In genomic region chr2:214255046-214255445, GRCh38 we compare ENCODE assay signal across 39 cellular contexts.
"Had no signal": no experiment of that assay in that cellular context is flagged by ENCODE, and none has a peak within 500 bp of the region (broad histone marks: within the 10 kb centered on the region; RNA-seq: fewer than 3 reads in every experiment).

No MANE protein-coding gene starts in this region.

- FAIRE-seq: astrocyte, bronchial epithelial cell had no signal

- H3K27me3 Mint-ChIP-seq: activated naive CD4-positive, alpha-beta T cell treated with anti-CD3 and anti-CD28 coated beads, Interleukin-2, amount 10 ng/mL, durations not matched to agents 7 days and 5 days; activated naive CD4-positive, alpha-beta T cell treated with anti-CD3 and anti-CD28 coated beads, Interleukin-2, amount 50 U/mL, for 24 hours; activated naive CD8-positive, alpha-beta T cell; activated naive CD8-positive, alpha-beta T cell treated with anti-CD3 and anti-CD28 coated beads for 36 hours; activated naive CD8-positive, alpha-beta T cell treated with anti-CD3 and anti-CD28 coated beads, Interleukin-2, amount 10 ng/mL, durations not matched to agents 7 days and 5 days; activated naive CD8-positive, alpha-beta T cell treated with anti-CD3 and anti-CD28 coated beads, Interleukin-2, amount 50 U/mL, for 24 hours; activated T-cell treated with anti-CD3 and anti-CD28 coated beads, Interleukin-2, amount 50 U/mL, for 24 hours; central memory CD8-positive, alpha-beta T cell had no signal

- H3K27me3 ChIP-seq: adrenal gland, ascending aorta, body of pancreas, brain microvascular endothelial cell, breast epithelium, cardiac muscle cell had no signal

- H3K27ac ChIP-seq: adrenal gland, ascending aorta, body of pancreas, brain microvascular endothelial cell, breast epithelium, cardiac muscle cell had no signal

- H3K36me3 ChIP-seq: adrenal gland, ascending aorta, brain microvascular endothelial cell, breast epithelium, cardiac muscle cell had no signal

- H3K4me3 ChIP-seq: adrenal gland, ascending aorta, body of pancreas, breast epithelium, cardiac muscle cell had no signal

- H3K9me3 Mint-ChIP-seq: activated T-helper 2 cell treated with anti-CD3 and anti-CD28 coated beads, Interferon-gamma antibody, Interleukin-2, Interleukin-4, amounts not matched to agents 10 μg/mL and 5 μg/mL and 100 μg/mL, durations not matched to agents 14 hours and 24 hours and 36 hours had no signal

- H3K4me3 Mint-ChIP-seq: activated naive CD4-positive, alpha-beta T cell treated with anti-CD3 and anti-CD28 coated beads for 36 hours; activated naive CD4-positive, alpha-beta T cell treated with anti-CD3 and anti-CD28 coated beads, Interleukin-2, amount 10 ng/mL, durations not matched to agents 7 days and 5 days; activated naive CD4-positive, alpha-beta T cell treated with anti-CD3 and anti-CD28 coated beads, Interleukin-2, amount 50 U/mL, for 24 hours; activated naive CD8-positive, alpha-beta T cell; activated naive CD8-positive, alpha-beta T cell treated with anti-CD3 and anti-CD28 coated beads for 36 hours; activated naive CD8-positive, alpha-beta T cell treated with anti-CD3 and anti-CD28 coated beads, Interleukin-2, amount 10 ng/mL, durations not matched to agents 7 days and 5 days; activated naive CD8-positive, alpha-beta T cell treated with anti-CD3 and anti-CD28 coated beads, Interleukin-2, amount 50 U/mL, for 24 hours; activated T-cell treated with anti-CD3 and anti-CD28 coated beads, Interleukin-2, amount 50 U/mL, for 24 hours; activated T-cell treated with anti-CD3 and anti-CD28 coated beads, Interleukin-2, amount 50 U/mL, for 4 hours; activated T-cell treated with anti-CD3 and anti-CD28 coated beads, Interleukin-2, amount 50 U/mL, for 72 hours; activated T-helper 17 cell treated with anti-CD3 and anti-CD28 coated beads, Interleukin-2, amount 50 U/mL, for 72 hours; brain; central memory CD8-positive, alpha-beta T cell had no signal

- H3K4me1 Mint-ChIP-seq: activated naive CD4-positive, alpha-beta T cell treated with anti-CD3 and anti-CD28 coated beads, Interleukin-2, amount 10 ng/mL, durations not matched to agents 7 days and 5 days; activated naive CD4-positive, alpha-beta T cell treated with anti-CD3 and anti-CD28 coated beads, Interleukin-2, amount 50 U/mL, for 24 hours; activated naive CD8-positive, alpha-beta T cell treated with anti-CD3 and anti-CD28 coated beads for 36 hours; activated naive CD8-positive, alpha-beta T cell treated with anti-CD3 and anti-CD28 coated beads, Interleukin-2, amount 10 ng/mL, durations not matched to agents 7 days and 5 days; activated naive CD8-positive, alpha-beta T cell treated with anti-CD3 and anti-CD28 coated beads, Interleukin-2, amount 50 U/mL, for 24 hours; activated T-helper 17 cell treated with anti-CD3 and anti-CD28 coated beads, Interleukin-2, amount 50 U/mL, for 72 hours; brain; central memory CD8-positive, alpha-beta T cell had no signal

- H3K27ac Mint-ChIP-seq: activated naive CD4-positive, alpha-beta T cell treated with anti-CD3 and anti-CD28 coated beads for 36 hours; activated naive CD4-positive, alpha-beta T cell treated with anti-CD3 and anti-CD28 coated beads, Interleukin-2, amount 10 ng/mL, durations not matched to agents 7 days and 5 days; activated naive CD4-positive, alpha-beta T cell treated with anti-CD3 and anti-CD28 coated beads, Interleukin-2, amount 50 U/mL, for 24 hours; activated naive CD4-positive, alpha-beta T cell treated with anti-CD3 and anti-CD28 coated beads, Interleukin-2, amount 50 U/mL, for 72 hours; activated naive CD8-positive, alpha-beta T cell; activated naive CD8-positive, alpha-beta T cell treated with anti-CD3 and anti-CD28 coated beads for 36 hours; activated naive CD8-positive, alpha-beta T cell treated with anti-CD3 and anti-CD28 coated beads, Interleukin-2, amount 10 ng/mL, durations not matched to agents 7 days and 5 days; activated naive CD8-positive, alpha-beta T cell treated with anti-CD3 and anti-CD28 coated beads, Interleukin-2, amount 50 U/mL, for 24 hours; activated T-cell treated with anti-CD3 and anti-CD28 coated beads, Interleukin-2, amount 50 U/mL, for 24 hours; activated T-cell treated with anti-CD3 and anti-CD28 coated beads, Interleukin-2, amount 50 U/mL, for 72 hours; activated T-helper 17 cell treated with anti-CD3 and anti-CD28 coated beads, Interleukin-2, amount 50 U/mL, for 72 hours; activated T-helper 2 cell treated with anti-CD3 and anti-CD28 coated beads, Interferon-gamma antibody, Interleukin-2, Interleukin-4, amounts not matched to agents 10 μg/mL and 5 μg/mL and 100 μg/mL, durations not matched to agents 14 hours and 24 hours and 36 hours; brain had no signal

- H3K36me3 Mint-ChIP-seq: activated naive CD4-positive, alpha-beta T cell treated with anti-CD3 and anti-CD28 coated beads, Interleukin-2, amount 10 ng/mL, durations not matched to agents 7 days and 5 days; activated naive CD4-positive, alpha-beta T cell treated with anti-CD3 and anti-CD28 coated beads, Interleukin-2, amount 50 U/mL, for 24 hours; activated naive CD4-positive, alpha-beta T cell treated with anti-CD3 and anti-CD28 coated beads, Interleukin-2, amount 50 U/mL, for 72 hours; activated naive CD8-positive, alpha-beta T cell; activated naive CD8-positive, alpha-beta T cell treated with anti-CD3 and anti-CD28 coated beads for 36 hours; activated naive CD8-positive, alpha-beta T cell treated with anti-CD3 and anti-CD28 coated beads, Interleukin-2, amount 10 ng/mL, durations not matched to agents 7 days and 5 days; brain had no signal

- H3K9me3 ChIP-seq: adrenal gland, ascending aorta, body of pancreas, breast epithelium had no signal

- H3K4me1 ChIP-seq: adrenal gland, ascending aorta, body of pancreas, breast epithelium had no signal

- ATAC-seq: activated naive CD4-positive, alpha-beta T cell treated with anti-CD3 and anti-CD28 coated beads, Interleukin-2, amount 50 U/mL, for 72 hours; activated naive CD8-positive, alpha-beta T cell treated with anti-CD3 and anti-CD28 coated beads, Interleukin-2, amount 50 U/mL, for 24 hours; activated T-cell treated with anti-CD3 and anti-CD28 coated beads, Interleukin-2, amount 50 U/mL, for 4 hours; activated T-cell treated with anti-CD3 and anti-CD28 coated beads, Interleukin-2, amount 50 U/mL, for 72 hours; activated T-helper 17 cell treated with anti-CD3 and anti-CD28 coated beads, Interleukin-2, amount 50 U/mL, for 72 hours; body of pancreas had no signal

- DNase-seq: activated effector memory CD4-positive, alpha-beta T cell treated with anti-CD3 and anti-CD28 coated beads, Interleukin-2, amount 50 U/mL, for 16 hours; activated effector memory CD4-positive, alpha-beta T cell treated with Interleukin-2 at 50 U/mL for 16 hours; activated gamma-delta T cell; activated gamma-delta T cell treated with Interleukin-2 at 50 U/mL for 16 hours; activated naive CD4-positive, alpha-beta T cell; activated naive CD4-positive, alpha-beta T cell treated with anti-CD3 and anti-CD28 coated beads for 36 hours; activated naive CD4-positive, alpha-beta T cell treated with anti-CD3 and anti-CD28 coated beads, Interleukin-2, amount 10 ng/mL, durations not matched to agents 7 days and 5 days; activated naive CD4-positive, alpha-beta T cell treated with anti-CD3 and anti-CD28 coated beads, Interleukin-2, amount 50 U/mL, for 16 hours; activated naive CD4-positive, alpha-beta T cell treated with Interleukin-2 at 50 U/mL for 16 hours; activated naive CD8-positive, alpha-beta T cell treated with anti-CD3 and anti-CD28 coated beads for 36 hours; activated naive CD8-positive, alpha-beta T cell treated with anti-CD3 and anti-CD28 coated beads, Interleukin-2, amount 10 ng/mL, durations not matched to agents 7 days and 5 days; activated naive CD8-positive, alpha-beta T cell treated with anti-CD3 and anti-CD28 coated beads, Interleukin-2, amount 50 U/mL, for 24 hours; activated T-cell treated with anti-CD3 and anti-CD28 coated beads, Interleukin-2, amount 50 U/mL, for 1 hour; activated T-cell treated with anti-CD3 and anti-CD28 coated beads, Interleukin-2, amount 50 U/mL, for 24 hours; activated T-cell treated with anti-CD3 and anti-CD28 coated beads, Interleukin-2, amount 50 U/mL, for 4 hours; activated T-cell treated with anti-CD3 and anti-CD28 coated beads, Interleukin-2, amount 50 U/mL, for 48 hours; activated T-cell treated with anti-CD3 and anti-CD28 coated beads, Interleukin-2, amount 50 U/mL, for 72 hours; adrenal gland; amniotic stem cell; amygdala; anterior cingulate cortex; aorta; body of pancreas; brain microvascular endothelial cell; caudate nucleus; central memory CD4-positive, alpha-beta T cell; cerebellar nuclear complex had no signal
